Comparison of ENCODE assay signal across 15 cellular contexts in genomic region chr4:6112606-6113290, GRCh38.
"Had no signal": no experiment of that assay in that cellular context is flagged by ENCODE, and none has a peak within 500 bp of the region (broad histone marks: within the 10 kb centered on the region; RNA-seq: fewer than 3 reads in every experiment).

No MANE protein-coding gene starts in this region.

- H3K4me3 ChIP-seq: colonic mucosa, esophagus squamous epithelium, gastrocnemius medialis, mucosa of descending colon, right lobe of liver, skin epidermis, tibial nerve had no signal

- H3K27ac ChIP-seq: colonic mucosa, esophagus squamous epithelium, gastrocnemius medialis, right lobe of liver, skin epidermis, tibial nerve had no signal

- DNase-seq: activated gamma-delta T cell treated with Interleukin-2 at 50 U/mL for 16 hours; activated T-cell treated with anti-CD3 and anti-CD28 coated beads for 4 hours; aorta; central memory CD4-positive, alpha-beta T cell; colonic mucosa; esophagus squamous epithelium; gastrocnemius medialis; hypothalamus; mucosa of descending colon; nucleus accumbens; right lobe of liver; stimulated activated CD4-positive, alpha-beta T cell treated with anti-CD3 and anti-CD28 coated beads, Interleukin-1b, Interleukin-23, amount 100 ng/mL, for 48 hours had no signal

- ATAC-seq: gastrocnemius medialis, mucosa of descending colon, right lobe of liver, T-cell had no signal
